13 cellular contexts compared by ENCODE assay signal in the genomic region with DNA sequence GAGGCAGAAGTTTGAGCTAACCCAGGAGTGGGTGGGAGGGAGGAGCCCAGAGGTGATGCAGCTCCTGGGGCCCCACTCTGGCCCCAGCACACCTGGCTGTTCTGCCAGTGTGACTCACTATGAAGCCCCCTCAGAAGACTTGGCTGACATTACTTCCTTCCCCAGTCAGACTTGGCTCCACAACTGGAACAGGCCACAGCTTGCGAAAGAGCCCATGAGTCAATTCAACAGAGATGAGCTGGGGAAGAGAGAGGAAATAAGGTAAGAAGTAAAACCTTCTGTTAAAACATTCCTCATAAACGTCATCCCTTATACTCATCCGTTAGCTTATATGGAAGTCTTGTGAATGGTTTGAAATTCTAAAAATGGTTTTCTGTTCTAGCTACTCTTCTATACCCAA.
DNase-seq lines count a peak whose midpoint lies in the region; ATAC-seq and TF ChIP-seq lines count a peak whose summit lies in the region.
"Had no signal": no experiment of that assay in that cellular context is flagged by ENCODE, and none has a peak within 500 bp of the region (broad histone marks: within the 10 kb centered on the region; RNA-seq: fewer than 3 reads in every experiment).

No MANE protein-coding gene starts in this region.

- H3K27me3 ChIP-seq in AG04450 (ENCODE audit: control insufficient read depth, insufficient read depth, low read length), result no peaks in the 10 kb centered on the region
- H3K27me3 ChIP-seq: BLaER1, tibial nerve had no signal

- peaks cover 8% of the 10 kb centered on the region for H3K9me3 ChIP-seq in AG04450 (ENCODE audit: control insufficient read depth, insufficient read depth, low read length)
- H3K9me3 ChIP-seq: BLaER1, tibial nerve had no signal

- POLR2A ChIA-PET in AG04450 (lab: Yijun Ruan, JAX), result interaction anchor here (1.0 kb wide), 1 partner anchor 18 kb away, joined by 3 read pairs; no protein-coding TSS in a partner anchor

- DNase-seq in AG04450 (ENCODE audit: low read depth, low spot score), result peak; percentile 93
- peak; percentile 8 for DNase-seq in LoVo (ENCODE audit: low spot score)
- peak; percentile 57 for DNase-seq in astrocyte of the hippocampus (ENCODE audit: low read depth, low spot score)
- DNase-seq in kidney glomerular epithelial cell (lab: John Stamatoyannopoulos, UW), result peak; percentile 49
- no peak for DNase-seq in NCI-H2171 treated with DMSO at 0.1 percent for 48 hours (lab: John Stamatoyannopoulos, UW)
- no peak for DNase-seq in cortex of kidney (lab: John Stamatoyannopoulos, UW)
- DNase-seq: activated T-cell treated with anti-CD3 and anti-CD28 coated beads, Interleukin-2, amount 50 U/mL, for 48 hours; nucleus accumbens; WERI-Rb-1 had no signal

- no peak for ATAC-seq in GM21576 (IDR thresholded peaks at IDR 0.05; ENCODE audit: unreplicated experiment)
- no peak for ATAC-seq in GM21786 (IDR thresholded peaks at IDR 0.05; ENCODE audit: unreplicated experiment)

- no peak for TF ChIP-seq CTCF in AG04450 (IDR thresholded peaks at IDR 0.05; ENCODE audit: low read depth, low read length)

- H3K27ac ChIP-seq in AG04450 (ENCODE audit: low read depth, low read length), result peak overlapping the region; percentile 87
- H3K27ac ChIP-seq: BLaER1, tibial nerve, WERI-Rb-1 had no signal

- CTCF ChIA-PET in AG04450 (lab: Charles Lee), result interaction anchor here (1.4 kb wide), 1 partner anchor 31 kb away, joined by 5 read pairs; no protein-coding TSS in a partner anchor

- no peak overlapping the region for H3K4me3 ChIP-seq in AG04450 (ENCODE audit: low read depth, low read length)
- H3K4me3 ChIP-seq: BLaER1, tibial nerve had no signal

Comparison
In these comparisons a context has a peak if more than half of its experiments do, and no peak if none do; other contexts are left out.
1. DNase-seq: peak in AG04450 (single experiment), LoVo (single experiment), astrocyte of the hippocampus (single experiment) and kidney glomerular epithelial cell (single experiment); none in NCI-H2171 treated with DMSO at 0.1 percent for 48 hours (single experiment) and cortex of kidney (single experiment).